In genomic region chr15:65832549-65833364, GRCh38 we compare ENCODE assay signal across 8 cellular contexts. TPM values are rescaled to one million over a fixed set of nuclear protein-coding genes. Genes with fewer than 3 reads are reported as not detected.
DNase-seq lines count a peak whose midpoint lies in the region; ATAC-seq, FAIRE-seq and TF ChIP-seq lines count a peak whose summit lies in the region.

No MANE protein-coding gene starts in this region.

- H3K27ac Mint-ChIP-seq in WTC11 = peak overlapping the region; percentile 99

- peak overlapping the region; percentile 54 for H3K4me3 Mint-ChIP-seq in WTC11

- peak overlapping the region; percentile 71 to 77 (median 74) for H3K9ac ChIP-seq in skeletal muscle tissue (ENCODE audit: low read depth in 1 of 3, low read length in 3 of 3)

- H3K36me3 Mint-ChIP-seq in WTC11 = no peaks in the 10 kb centered on the region

- H3K4me3 ChIP-seq in AG04450 (ENCODE audit: low read depth, low read length) (peak overlapping the region; percentile 27), skeletal muscle tissue (ENCODE audit: low read length in 3 of 3) (peak overlapping the region; percentile 59 to 69 (median 64))

- H3K27me3 Mint-ChIP-seq in WTC11 (ENCODE audit: low read depth) = no peaks in the 10 kb centered on the region

- H3K27me3 ChIP-seq in AG04450 (ENCODE audit: control insufficient read depth, insufficient read depth, low read length) (no peaks in the 10 kb centered on the region), skeletal muscle tissue (ENCODE audit: control insufficient read depth in 3 of 3, insufficient read depth in 3 of 3, low read length in 3 of 3) (no peaks in the 10 kb centered on the region)

- peak; percentile 35; the same call in 1 of the 2 replicates for TF ChIP-seq CTCF in AG04450 (IDR thresholded peaks at IDR 0.05; ENCODE audit: low read depth, low read length)
- TF ChIP-seq CTCF in WTC11 (IDR thresholded peaks at IDR 0.05) = no peak

- no peaks in the 10 kb centered on the region for H3K36me3 ChIP-seq in skeletal muscle tissue (ENCODE audit: control insufficient read depth in 3 of 3, insufficient read depth in 3 of 3, low read length in 3 of 3)

- FAIRE-seq in H54 (lab: Jason Lieb, UNC) (peak; percentile 52), GM12892 (lab: Jason Lieb, UNC) (no peak)

- H3K9me3 ChIP-seq in AG04450 (ENCODE audit: control insufficient read depth, insufficient read depth, low read length) (no peaks in the 10 kb centered on the region), skeletal muscle tissue (ENCODE audit: control insufficient read depth in 3 of 3, low read length in 3 of 3) (no peaks in the 10 kb centered on the region)

- no peaks in the 10 kb centered on the region for H3K9me3 Mint-ChIP-seq in WTC11

- DNase-seq in AG04450 (ENCODE audit: low read depth, low spot score) = peak; percentile 41
- DNase-seq in H54 (ENCODE audit: insufficient read length, low spot score) = peak; percentile 62
- peak; percentile 89 for DNase-seq in NCI-H2196 (lab: John Stamatoyannopoulos, UW; ENCODE audit: unreplicated experiment)
- peak; percentile 71 for DNase-seq in WTC11 (ENCODE audit: low spot score)
- DNase-seq in cerebellar nuclear complex (lab: John Stamatoyannopoulos, UW) = peak; percentile 81 to 94
- peak; percentile 58 for DNase-seq in inferior parietal cortex (ENCODE audit: extremely low spot score)
- no peak for DNase-seq in GM12892 (ENCODE audit: insufficient read length)

- CTCF ChIA-PET in AG04450 (lab: Charles Lee) = interaction anchor here (0.7 to 2.1 kb wide), 4 partner anchors 9 to 195 kb away, joined by 4 to 15 read pairs (median 4); no protein-coding TSS in a partner anchor
- CTCF ChIA-PET in WTC11 (lab: Charles Lee) = interaction anchor here (0.6 to 4.1 kb wide), 17 partner anchors 9 to 319 kb away, joined by 3 to 32 read pairs (median 5); partner anchors contain the start of genes INTS14 and RAB11A

- peak; percentile 90 for ATAC-seq in WTC11

- peaks cover 63% of the 10 kb centered on the region for H3K4me1 Mint-ChIP-seq in WTC11

- no peak for TF ChIP-seq POLR2A in H54 (IDR thresholded peaks at IDR 0.05; ENCODE audit: low read depth, low read length)
- no peak for TF ChIP-seq POLR2A in GM12892 (IDR thresholded peaks at IDR 0.05; ENCODE audit: low read depth, low read length)

- H3K27ac ChIP-seq in AG04450 (ENCODE audit: low read depth, low read length) (peak overlapping the region; percentile 86), skeletal muscle tissue (ENCODE audit: low read depth, low read length) (peak overlapping the region; percentile 94)

- POLR2A ChIA-PET in AG04450 (lab: Yijun Ruan, JAX) (interaction anchor here (0.5 to 1.5 kb wide), 6 partner anchors 10 to 107 kb away, joined by 3 to 14 read pairs (median 6); partner anchors contain the start of genes DENND4A and RAB11A), WTC11 (lab: Charles Lee) (interaction anchor here (0.6 to 2.4 kb wide), 6 partner anchors 9 to 222 kb away, joined by 3 to 15 read pairs (median 5); partner anchors contain the start of genes DENND4A, INTS14 and RAB11A)

- H3K4me1 ChIP-seq in skeletal muscle tissue (ENCODE audit: control insufficient read depth in 3 of 3, insufficient read depth in 3 of 3, low read length in 3 of 3) = peaks cover 21 to 30% (median 21%) of the 10 kb centered on the region in 3 donors

TF ChIP-seq in WTC11, 78 proteins besides CTCF, POLR2A, EP300 and RAD21 (continues in another document):
- no peak for TF ChIP-seq AR (CRISPR knock-in tag; IDR thresholded peaks at IDR 0.05)
- TF ChIP-seq ZNF423 (CRISPR knock-in tag; IDR thresholded peaks at IDR 0.05) = peak; percentile 32; the same call in 1 of the 2 replicates
- no peak for TF ChIP-seq NR2C2 (CRISPR knock-in tag; IDR thresholded peaks at IDR 0.05)
- TF ChIP-seq GABPB1 (CRISPR knock-in tag; IDR thresholded peaks at IDR 0.05) = peak; percentile 62; the same call in 1 of the 2 replicates
- TF ChIP-seq RELA (CRISPR knock-in tag; IDR thresholded peaks at IDR 0.05; ENCODE audit: borderline replicate concordance) = no peak
- no peak for TF ChIP-seq PRDM15 (CRISPR knock-in tag; IDR thresholded peaks at IDR 0.05)
- TF ChIP-seq ATF1 (CRISPR knock-in tag; IDR thresholded peaks at IDR 0.05) = no peak
- peak; percentile 62 for TF ChIP-seq ZNF121 (CRISPR knock-in tag; IDR thresholded peaks at IDR 0.05)
- TF ChIP-seq CREM (CRISPR knock-in tag; IDR thresholded peaks at IDR 0.05) = 0 out of 2 replicates have a peak, but pooled peaks have one; percentile 18
- TF ChIP-seq E2F5 (CRISPR knock-in tag; IDR thresholded peaks at IDR 0.05) = no peak
- TF ChIP-seq ZNF425 (CRISPR knock-in tag; conservative IDR thresholded peaks at IDR 0.05) = no peak
- no peak for TF ChIP-seq ZNF671 (CRISPR knock-in tag; IDR thresholded peaks at IDR 0.05)

RNA-seq across cellular contexts. Expression of gene RAB11A, which starts 36.5 kb away (rescaled TPM):
- 315 and 399 TPM in 2 replicates for polyA plus RNA-seq in AG04450 (2011; rRNA removed)
- polyA minus RNA-seq in AG04450 (2011; rRNA and poly(A)+ RNA removed) = 74.9 and 130 TPM in 2 replicates
- total RNA-seq in WTC11 (2021) (223 to 245 TPM (median 224 TPM) in 3 replicates), skeletal muscle tissue (50.1 TPM)
- 239 TPM for polyA plus RNA-seq in GM12892 (2012; ENCODE audit: missing spikeins)

RNA-seq across cellular contexts. Expression of gene DENND4A, which starts 40.7 kb away (rescaled TPM):
- 15.2 and 19.1 TPM in 2 replicates for polyA plus RNA-seq in AG04450 (2011; rRNA removed)
- 23.2 and 46.0 TPM in 2 replicates for polyA minus RNA-seq in AG04450 (2011; rRNA and poly(A)+ RNA removed)
- 4.9 to 5.7 TPM (median 5.5 TPM) in 3 replicates for total RNA-seq in WTC11 (2021)
- total RNA-seq in skeletal muscle tissue = 30.8 TPM
- 38.8 TPM for polyA plus RNA-seq in GM12892 (2012; ENCODE audit: missing spikeins)
